Comparison of ENCODE assay signal across 18 cellular contexts in the genomic region with DNA sequence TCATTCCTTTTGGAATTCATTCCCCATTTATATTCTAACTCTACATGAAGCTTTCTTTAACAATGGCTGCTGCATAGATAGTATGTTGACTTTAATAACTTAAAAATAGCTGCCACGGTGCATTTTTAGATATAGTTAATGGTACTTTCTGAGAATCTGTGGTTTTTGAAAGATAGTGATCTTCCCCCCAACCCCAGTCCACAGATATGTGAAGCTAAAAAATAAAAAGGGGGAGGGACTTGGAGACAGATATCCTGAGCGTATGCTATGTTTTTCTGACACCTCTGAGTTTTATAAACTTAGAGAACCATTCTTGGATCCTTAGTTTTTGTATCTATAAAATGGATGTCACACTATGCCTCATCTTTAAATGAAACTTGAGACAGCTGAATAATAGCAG.
DNase-seq lines count a peak whose midpoint lies in the region; ATAC-seq and TF ChIP-seq lines count a peak whose summit lies in the region.
"Had no signal": no experiment of that assay in that cellular context is flagged by ENCODE, and none has a peak within 500 bp of the region (broad histone marks: within the 10 kb centered on the region; RNA-seq: fewer than 3 reads in every experiment).

No MANE protein-coding gene starts in this region.

- no peak overlapping the region for H3K18ac ChIP-seq in mesendoderm (ENCODE audit: low read length)

- H3K79me2 ChIP-seq in mesendoderm (ENCODE audit: control insufficient read depth, insufficient read depth, low read length) (no peaks in the 10 kb centered on the region), GM23248 (ENCODE audit: insufficient read depth) (no peaks in the 10 kb centered on the region)

- no peaks in the 10 kb centered on the region for H3K27me3 Mint-ChIP-seq in activated naive CD8-positive, alpha-beta T cell treated with anti-CD3 and anti-CD28 coated beads, Interleukin-2, amount 10 ng/mL, durations not matched to agents 7 days and 5 days
- no peaks in the 10 kb centered on the region for H3K27me3 Mint-ChIP-seq in activated naive CD8-positive, alpha-beta T cell treated with anti-CD3 and anti-CD28 coated beads for 36 hours
- H3K27me3 Mint-ChIP-seq in T-helper 2 cell treated with Interferon-gamma antibody and Interleukin-4, amounts not matched to agents 5 μg/mL and 100 μg/mL, for 36 hours (ENCODE audit: low read depth), result no peaks in the 10 kb centered on the region

- no peak overlapping the region for H2AFZ ChIP-seq in GM23248

- no peak overlapping the region for H3K56ac ChIP-seq in mesendoderm (ENCODE audit: low read length)

- H3K36me3 Mint-ChIP-seq in activated naive CD8-positive, alpha-beta T cell treated with anti-CD3 and anti-CD28 coated beads, Interleukin-2, amount 10 ng/mL, durations not matched to agents 7 days and 5 days, result no peaks in the 10 kb centered on the region
- H3K36me3 Mint-ChIP-seq in activated naive CD8-positive, alpha-beta T cell treated with anti-CD3 and anti-CD28 coated beads for 36 hours, result no peaks in the 10 kb centered on the region
- H3K36me3 Mint-ChIP-seq in T-helper 2 cell treated with Interferon-gamma antibody and Interleukin-4, amounts not matched to agents 5 μg/mL and 100 μg/mL, for 36 hours (ENCODE audit: low read depth), result peaks cover 5% of the 10 kb centered on the region

- no peak overlapping the region for H3K4ac ChIP-seq in mesendoderm (ENCODE audit: low read depth, low read length)

- no peak for DNase-seq in activated naive CD8-positive, alpha-beta T cell treated with anti-CD3 and anti-CD28 coated beads, Interleukin-2, amount 10 ng/mL, durations not matched to agents 7 days and 5 days
- no peak for DNase-seq in activated naive CD8-positive, alpha-beta T cell treated with anti-CD3 and anti-CD28 coated beads for 36 hours
- no peak for DNase-seq in T-helper 2 cell treated with Interferon-gamma antibody and Interleukin-4, amounts not matched to agents 5 μg/mL and 100 μg/mL, for 36 hours (ENCODE audit: low spot score)
- DNase-seq in mesendoderm, result no peak
- DNase-seq in tibial artery, result no peak
- DNase-seq in GM23248, result no peak
- DNase-seq in NCI-H510A treated with DMSO at 0.1 percent for 48 hours (lab: John Stamatoyannopoulos, UW), result no peak
- DNase-seq in HAP-1 (ENCODE audit: low spot score in 2 of 2), result no peak
- DNase-seq: DMS79 treated with DMSO at 0.1 percent for 48 hours, GDM1, HFFc6, Karpas-422, NCI-H1417 treated with DMSO at 0.1 percent for 48 hours, NCI-H2029, NCI-H2171 treated with DMSO at 0.1 percent for 48 hours, OCI-M1, RPMI8226, SJCRH30 had no signal

- no peak overlapping the region for H3K4me3 ChIP-seq in mesendoderm (ENCODE audit: low read length)
- H3K4me3 ChIP-seq in tibial artery, result no peak overlapping the region
- H3K4me3 ChIP-seq in GM23248, result no peak overlapping the region
- H3K4me3 ChIP-seq in HAP-1, result no peak overlapping the region
- H3K4me3 ChIP-seq: SJCRH30 had no signal

- no peaks in the 10 kb centered on the region for H3K9me3 Mint-ChIP-seq in activated naive CD8-positive, alpha-beta T cell treated with anti-CD3 and anti-CD28 coated beads, Interleukin-2, amount 10 ng/mL, durations not matched to agents 7 days and 5 days
- no peaks in the 10 kb centered on the region for H3K9me3 Mint-ChIP-seq in activated naive CD8-positive, alpha-beta T cell treated with anti-CD3 and anti-CD28 coated beads for 36 hours
- no peaks in the 10 kb centered on the region for H3K9me3 Mint-ChIP-seq in T-helper 2 cell treated with Interferon-gamma antibody and Interleukin-4, amounts not matched to agents 5 μg/mL and 100 μg/mL, for 36 hours
- H3K9me3 Mint-ChIP-seq: HFFc6 had no signal

- H3F3A ChIP-seq in GM23248 (ENCODE audit: insufficient read depth), result peaks cover 6% of the 10 kb centered on the region; the same call in 1 of the 2 replicates

- WGBS in mesendoderm (ENCODE audit: extremely low coverage, insufficient coverage, low lambda C conversion rate), result no CpG with 5 or more reads among the region's 2 CpGs
- WGBS in GM23248 (ENCODE audit: low coverage in 1 of 2, low lambda C conversion rate in 2 of 2, missing lambda C conversion rate in 2 of 2), 2 experiments, result 80 to 90% methylated on average over 2 of the region's 2 CpGs

- no peaks in the 10 kb centered on the region for H4K20me1 ChIP-seq in GM23248 (ENCODE audit: insufficient read depth)

- peak; percentile 52 for ATAC-seq in activated naive CD8-positive, alpha-beta T cell treated with anti-CD3 and anti-CD28 coated beads, Interleukin-2, amount 10 ng/mL, durations not matched to agents 7 days and 5 days (ENCODE audit: low read depth)

- H3K23ac ChIP-seq in mesendoderm (ENCODE audit: low read length), result no peak overlapping the region

- H3K4me1 ChIP-seq in mesendoderm (ENCODE audit: control insufficient read depth, low read depth, low read length), result no peaks in the 10 kb centered on the region
- peaks cover under 1 to 48% (median 24%) of the 10 kb centered on the region in 4 donors for H3K4me1 ChIP-seq in tibial artery
- H3K4me1 ChIP-seq in GM23248 (ENCODE audit: insufficient read depth), result peaks cover 2% of the 10 kb centered on the region; the same call in 1 of the 2 replicates
- H3K4me1 ChIP-seq in HAP-1, result no peaks in the 10 kb centered on the region
- H3K4me1 ChIP-seq: SJCRH30 had no signal

- H2BK120ac ChIP-seq in mesendoderm (ENCODE audit: low read depth, low read length), result no peak overlapping the region

- no peaks in the 10 kb centered on the region for H3K79me1 ChIP-seq in mesendoderm (ENCODE audit: low read length)

- peaks cover 12% of the 10 kb centered on the region for H3K4me1 Mint-ChIP-seq in activated naive CD8-positive, alpha-beta T cell treated with anti-CD3 and anti-CD28 coated beads, Interleukin-2, amount 10 ng/mL, durations not matched to agents 7 days and 5 days
- peaks cover 6% of the 10 kb centered on the region for H3K4me1 Mint-ChIP-seq in activated naive CD8-positive, alpha-beta T cell treated with anti-CD3 and anti-CD28 coated beads for 36 hours
- peaks cover 26% of the 10 kb centered on the region for H3K4me1 Mint-ChIP-seq in T-helper 2 cell treated with Interferon-gamma antibody and Interleukin-4, amounts not matched to agents 5 μg/mL and 100 μg/mL, for 36 hours (ENCODE audit: low read depth)

- H3K27ac ChIP-seq in mesendoderm (ENCODE audit: low read depth, low read length) (peak overlapping the region; percentile 17), tibial artery (peak overlapping the region; percentile 3 to 37), GM23248 (no peak overlapping the region)
- H3K27ac ChIP-seq: SJCRH30 had no signal

- H3K9ac ChIP-seq in mesendoderm (ENCODE audit: low read length), result no peak overlapping the region
- H3K9ac ChIP-seq in GM23248, result no peak overlapping the region

- H3K36me3 ChIP-seq in mesendoderm (ENCODE audit: control insufficient read depth, insufficient read depth, low read length) (no peaks in the 10 kb centered on the region), tibial artery (no peaks in the 10 kb centered on the region), GM23248 (ENCODE audit: low read depth) (no peaks in the 10 kb centered on the region), HAP-1 (replicated peaks) (no peaks in the 10 kb centered on the region)
- H3K36me3 ChIP-seq: SJCRH30 had no signal

- no peak overlapping the region for H3K27ac Mint-ChIP-seq in activated naive CD8-positive, alpha-beta T cell treated with anti-CD3 and anti-CD28 coated beads, Interleukin-2, amount 10 ng/mL, durations not matched to agents 7 days and 5 days
- H3K27ac Mint-ChIP-seq in activated naive CD8-positive, alpha-beta T cell treated with anti-CD3 and anti-CD28 coated beads for 36 hours, result no peak overlapping the region
- H3K27ac Mint-ChIP-seq in T-helper 2 cell treated with Interferon-gamma antibody and Interleukin-4, amounts not matched to agents 5 μg/mL and 100 μg/mL, for 36 hours, result peak overlapping the region; percentile 67
- H3K27ac Mint-ChIP-seq: HFFc6 had no signal

- intact Hi-C loops in tibial artery (cut with DNase I; ENCODE audit: low total_unique reads), result loop anchor here (10.0 kb wide), 1 partner anchor 113 kb away; no protein-coding TSS in a partner anchor

- no peak overlapping the region for H2BK15ac ChIP-seq in mesendoderm (replicated peaks; ENCODE audit: low read depth)

- H3K4me3 Mint-ChIP-seq in activated naive CD8-positive, alpha-beta T cell treated with anti-CD3 and anti-CD28 coated beads, Interleukin-2, amount 10 ng/mL, durations not matched to agents 7 days and 5 days, result no peak overlapping the region
- H3K4me3 Mint-ChIP-seq in activated naive CD8-positive, alpha-beta T cell treated with anti-CD3 and anti-CD28 coated beads for 36 hours, result no peak overlapping the region
- peak overlapping the region; percentile 50 for H3K4me3 Mint-ChIP-seq in T-helper 2 cell treated with Interferon-gamma antibody and Interleukin-4, amounts not matched to agents 5 μg/mL and 100 μg/mL, for 36 hours
- H3K4me3 Mint-ChIP-seq: HFFc6 had no signal

- no peak overlapping the region for H2BK5ac ChIP-seq in mesendoderm (ENCODE audit: low read length)

- H4K8ac ChIP-seq in mesendoderm (ENCODE audit: low read depth, low read length), result no peak overlapping the region

- H4K5ac ChIP-seq in mesendoderm (ENCODE audit: low read length), result no peak overlapping the region

- H3K27me3 ChIP-seq in mesendoderm (ENCODE audit: insufficient read depth, low read length, poor library complexity) (no peaks in the 10 kb centered on the region), tibial artery (no peaks in the 10 kb centered on the region), GM23248 (replicated peaks; ENCODE audit: insufficient read depth) (no peaks in the 10 kb centered on the region), HAP-1 (ENCODE audit: low read depth) (no peaks in the 10 kb centered on the region)
- H3K27me3 ChIP-seq: SJCRH30 had no signal

- no peak for TF ChIP-seq CTCF in tibial artery (IDR thresholded peaks at IDR 0.05)

- in situ Hi-C loops in GM23248 (cut with MboI), result no loop called here
- in situ Hi-C loops in HAP-1 (cut with MboI; ENCODE audit: low sequenced_read_pairs), result no loop called here

- no peaks in the 10 kb centered on the region for H3K9me3 ChIP-seq in tibial artery
- no peaks in the 10 kb centered on the region for H3K9me3 ChIP-seq in GM23248 (ENCODE audit: low read depth)
- H3K9me3 ChIP-seq in HAP-1, result no peaks in the 10 kb centered on the region
- H3K9me3 ChIP-seq: SJCRH30 had no signal

- POLR2A ChIA-PET in activated naive CD8-positive, alpha-beta T cell treated with anti-CD3 and anti-CD28 coated beads, Interleukin-2, amount 10 ng/mL, durations not matched to agents 7 days and 5 days (lab: Charles Lee), result interaction anchor here (1.2 kb wide), 1 partner anchor 8 kb away, joined by 3 read pairs; no protein-coding TSS in a partner anchor

- H3K4me2 ChIP-seq in mesendoderm (ENCODE audit: low read length) (no peak overlapping the region), GM23248 (ENCODE audit: unreplicated experiment) (no peak overlapping the region)

- no peak overlapping the region for H2AK5ac ChIP-seq in mesendoderm (ENCODE audit: low read length)

- no peaks in the 10 kb centered on the region for H3K9me2 ChIP-seq in GM23248 (ENCODE audit: insufficient read depth)
